Comparison of ENCODE assay signal across 16 cellular contexts in genomic region chr20:59778615-59779200, GRCh38.
"Had no signal": no experiment of that assay in that cellular context is flagged by ENCODE, and none has a peak within 500 bp of the region (broad histone marks: within the 10 kb centered on the region; RNA-seq: fewer than 3 reads in every experiment).

No MANE protein-coding gene starts in this region.

- H3K27ac ChIP-seq: gastrocnemius medialis, heart right ventricle, left ventricle myocardium inferior, psoas muscle, right lobe of liver, testis, upper lobe of right lung had no signal

- H3K27me3 ChIP-seq: gastrocnemius medialis, right lobe of liver, testis, upper lobe of right lung had no signal

- DNase-seq: activated CD4-positive, alpha-beta T cell treated with anti-CD3 and anti-CD28 coated beads, Interleukin-2, amount 10 ng/mL, durations not matched to agents 24 days and 14 days; activated CD4-positive, CD25-positive, alpha-beta regulatory T cell; activated CD8-positive, alpha-beta T cell treated with anti-CD3 and anti-CD28 coated beads, Interleukin-2, amount 10 ng/mL, durations not matched to agents 7 days and 5 days; activated naive CD4-positive, alpha-beta T cell treated with anti-CD3 and anti-CD28 coated beads for 36 hours; activated naive CD8-positive, alpha-beta T cell treated with anti-CD3 and anti-CD28 coated beads, Interleukin-2, amount 50 U/mL, for 24 hours; activated T-cell treated with anti-CD3 and anti-CD28 coated beads for 4 hours; cerebellar nuclear complex; gastrocnemius medialis; heart right ventricle; left ventricle myocardium inferior; occipital lobe; psoas muscle; stimulated activated naive CD8-positive, alpha-beta T cell treated with anti-CD3 and anti-CD28 coated beads, Interleukin-15, amount 100 ng/mL, for 72 hours; testis; upper lobe of right lung had no signal

- H3K4me1 ChIP-seq: gastrocnemius medialis, heart right ventricle, left ventricle myocardium inferior, psoas muscle, right lobe of liver, testis, upper lobe of right lung had no signal

- ATAC-seq: activated CD8-positive, alpha-beta T cell treated with anti-CD3 and anti-CD28 coated beads, Interleukin-2, amount 10 ng/mL, durations not matched to agents 7 days and 5 days; activated naive CD8-positive, alpha-beta T cell treated with anti-CD3 and anti-CD28 coated beads, Interleukin-2, amount 50 U/mL, for 24 hours; gastrocnemius medialis; heart right ventricle; psoas muscle; right lobe of liver; stimulated activated naive CD8-positive, alpha-beta T cell treated with anti-CD3 and anti-CD28 coated beads, Interleukin-15, amount 100 ng/mL, for 72 hours; upper lobe of right lung had no signal

- H3K36me3 ChIP-seq: gastrocnemius medialis, heart right ventricle, left ventricle myocardium inferior, right lobe of liver, upper lobe of right lung had no signal

- H3K4me3 ChIP-seq: gastrocnemius medialis, heart right ventricle, left ventricle myocardium inferior, psoas muscle, right lobe of liver, testis, upper lobe of right lung had no signal

- H3K9me3 ChIP-seq: gastrocnemius medialis, heart right ventricle, left ventricle myocardium inferior, psoas muscle, right lobe of liver, testis, upper lobe of right lung had no signal
